Comparison of ENCODE assay signal across 8 cellular contexts in genomic region chr13:30865131-30866009, GRCh38. TPM values are rescaled to one million over a fixed set of nuclear protein-coding genes. Genes with fewer than 3 reads are reported as not detected.
DNase-seq lines count a peak whose midpoint lies in the region; ATAC-seq and TF ChIP-seq lines count a peak whose summit lies in the region.

No MANE protein-coding gene starts in this region.

- no peaks in the 10 kb centered on the region for H3K9me3 ChIP-seq in HUES64 (ENCODE audit: insufficient read depth, low read depth, low read length)
- H3K9me3 ChIP-seq in naive thymus-derived CD4-positive, alpha-beta T cell (ENCODE audit: control insufficient read depth in 2 of 3, low read length in 3 of 3), result no peaks in the 10 kb centered on the region

- peak; percentile 89 for ATAC-seq in GM19438 (IDR thresholded peaks at IDR 0.05; ENCODE audit: low read depth, unreplicated experiment)
- ATAC-seq in naive thymus-derived CD4-positive, alpha-beta T cell, result peak; percentile 91

- no peaks in the 10 kb centered on the region for H3K36me3 Mint-ChIP-seq in CD14-positive monocyte
- no peaks in the 10 kb centered on the region for H3K36me3 Mint-ChIP-seq in naive thymus-derived CD4-positive, alpha-beta T cell

- TF ChIP-seq CTCF in CD14-positive monocyte (IDR thresholded peaks at IDR 0.05) (peak; percentile 87), fibroblast of mammary gland (conservative IDR thresholded peaks at IDR 0.05; ENCODE audit: control insufficient read depth, insufficient read depth, low read depth, low read length) (peak; percentile 91)

- intact Hi-C loops in CD14-positive monocyte (cut with micrococcal nuclease), result loop anchor here (5.0 to 10.0 kb wide), 3 partner anchors 201 to 733 kb away; no protein-coding TSS in a partner anchor
- intact Hi-C loops in naive thymus-derived CD4-positive, alpha-beta T cell (cut with micrococcal nuclease), result loop anchor here (1.0 to 10.0 kb wide), 5 partner anchors 179 to 733 kb away; no protein-coding TSS in a partner anchor

- peak overlapping the region in 1 of 2 donors; percentile 27 for H3K4me3 Mint-ChIP-seq in CD14-positive monocyte
- H3K4me3 Mint-ChIP-seq in naive thymus-derived CD4-positive, alpha-beta T cell, result no peak overlapping the region

- H3K27ac ChIP-seq in HUES64 (ENCODE audit: low read depth, low read length), result peak overlapping the region; percentile 86
- no peak overlapping the region for H3K27ac ChIP-seq in naive thymus-derived CD4-positive, alpha-beta T cell (ENCODE audit: low read depth, low read length)

- CTCF ChIA-PET in naive thymus-derived CD4-positive, alpha-beta T cell (lab: Charles Lee), result interaction anchor here (0.7 to 1.3 kb wide), 9 partner anchors 9 to 1736 kb away, joined by 3 to 5 read pairs (median 3); no protein-coding TSS in a partner anchor

- H3K27me3 Mint-ChIP-seq in CD14-positive monocyte (ENCODE audit: low read depth in 3 of 3), result peaks cover 4 to 16% (median 6%) of the 10 kb centered on the region in 3 donors
- peaks cover 5 to 25% (median 8%) of the 10 kb centered on the region in 5 donors for H3K27me3 Mint-ChIP-seq in naive thymus-derived CD4-positive, alpha-beta T cell

- peak overlapping the region in 2 of 7 donors; percentile 26 to 40 for H3K27ac Mint-ChIP-seq in CD14-positive monocyte
- H3K27ac Mint-ChIP-seq in naive thymus-derived CD4-positive, alpha-beta T cell, result no peak overlapping the region

- WGBS in HUES64, result 34% methylated on average over 17 of the region's 17 CpGs

- peaks cover 9% of the 10 kb centered on the region for H3K4me1 Mint-ChIP-seq in CD14-positive monocyte
- H3K4me1 Mint-ChIP-seq in naive thymus-derived CD4-positive, alpha-beta T cell, result peaks cover 0 to 9% (median 4%) of the 10 kb centered on the region in 7 donors

- H3K9ac ChIP-seq in HUES64 (ENCODE audit: low read depth, low read length), result peak overlapping the region; percentile 68

- peaks cover 11% of the 10 kb centered on the region for H3K27me3 ChIP-seq in HUES64 (ENCODE audit: insufficient read depth, low read length)
- H3K27me3 ChIP-seq in naive thymus-derived CD4-positive, alpha-beta T cell (ENCODE audit: control insufficient read depth in 2 of 2, insufficient read depth in 2 of 2, low read length in 2 of 2), result no peaks in the 10 kb centered on the region

- peaks cover 0 to 4% (median under 1%) of the 10 kb centered on the region in 7 donors for H3K9me3 Mint-ChIP-seq in CD14-positive monocyte
- peaks cover 0 to 3% (median 0%) of the 10 kb centered on the region in 11 donors for H3K9me3 Mint-ChIP-seq in naive thymus-derived CD4-positive, alpha-beta T cell

- DNase-seq in CD14-positive monocyte (ENCODE audit: low spot score) (peak; percentile 70), OCI-M1 (lab: John Stamatoyannopoulos, UW) (peak; percentile 53), fibroblast of mammary gland (ENCODE audit: low read depth) (peak; percentile 97)
- peak; percentile 60 to 70 for DNase-seq in activated T-cell treated with anti-CD3 and anti-CD28 coated beads, Interleukin-2, amount 50 U/mL, for 48 hours
- DNase-seq in naive thymus-derived CD4-positive, alpha-beta T cell, result peak; percentile 7 to 46 (median 34)
- peak in 4 of 6 experiments; percentile 2 to 31 (median 16) for DNase-seq in stimulated activated naive CD4-positive, alpha-beta T cell (lab: John Stamatoyannopoulos, UW)

- POLR2A ChIA-PET in naive thymus-derived CD4-positive, alpha-beta T cell (lab: Charles Lee), result no interaction called here

- H3K4me1 ChIP-seq in HUES64 (ENCODE audit: insufficient read depth, low read length), result peaks cover 47% of the 10 kb centered on the region
- no peaks in the 10 kb centered on the region for H3K4me1 ChIP-seq in naive thymus-derived CD4-positive, alpha-beta T cell (ENCODE audit: control insufficient read depth in 2 of 2, insufficient read depth in 2 of 2, low read length in 2 of 2)

- H3K4me3 ChIP-seq in HUES64 (ENCODE audit: low read length), result peak overlapping the region; percentile 56
- H3K4me3 ChIP-seq in fibroblast of mammary gland (ENCODE audit: control insufficient read depth, low read depth, low read length), result peak overlapping the region; percentile 36
- H3K4me3 ChIP-seq in naive thymus-derived CD4-positive, alpha-beta T cell (ENCODE audit: low read length), result no peak overlapping the region

- no peaks in the 10 kb centered on the region for H3K36me3 ChIP-seq in HUES64 (ENCODE audit: insufficient read depth, low read length)
- H3K36me3 ChIP-seq in naive thymus-derived CD4-positive, alpha-beta T cell (ENCODE audit: control insufficient read depth in 2 of 3, insufficient read depth in 3 of 3, low read length in 3 of 3), result no peaks in the 10 kb centered on the region

RNA-seq across cellular contexts. Expression of gene MEDAG, which starts 40.7 kb away (rescaled TPM):
- polyA plus RNA-seq in CD14-positive monocyte, result not detected
- 1.7 TPM for polyA plus RNA-seq in HUES64 (2013, experiment 1 of 2)
- polyA plus RNA-seq in HUES64 (2013, experiment 2 of 2), result 2.0 TPM
- total RNA-seq in naive thymus-derived CD4-positive, alpha-beta T cell, result under 1 TPM in 1 of 5 experiments, not detected in 4; 0.17 TPM
- under 1 TPM in 1 of 2 donors, not detected in 1; 0.49 TPM for polyA plus RNA-seq in naive thymus-derived CD4-positive, alpha-beta T cell

Comparison
In these comparisons a context has a peak if more than half of its experiments do, and no peak if none do; other contexts are left out.
1. DNase-seq: peak in every context shown above with its lines; median percentile 97 in fibroblast of mammary gland; 70 in CD14-positive monocyte; 65 in activated T-cell treated with anti-CD3 and anti-CD28 coated beads, Interleukin-2, amount 50 U/mL, for 48 hours; 53 in OCI-M1; 34 in naive thymus-derived CD4-positive, alpha-beta T cell; 16 in stimulated activated naive CD4-positive, alpha-beta T cell.